ENCODE assay signal across 4 cellular contexts in the genomic region with DNA sequence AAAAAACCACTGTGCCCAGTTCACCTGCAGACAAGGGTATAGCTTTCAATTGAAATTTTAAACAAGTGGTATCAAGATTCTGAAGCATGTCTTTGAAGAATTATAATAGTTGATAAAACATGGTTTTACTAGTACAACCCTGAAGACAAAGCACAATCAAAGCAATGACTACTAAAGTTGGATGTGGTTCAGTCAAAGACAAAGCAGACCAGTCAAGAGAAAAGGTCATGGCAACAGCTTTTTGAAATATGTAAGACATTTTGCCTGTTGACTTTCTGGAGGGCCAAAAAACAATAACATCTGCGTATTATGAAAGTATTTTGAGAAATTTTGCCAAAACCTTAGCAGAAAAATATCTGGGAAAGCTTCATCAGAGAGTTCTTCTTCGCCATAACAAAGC.
"Had no signal": no experiment of that assay in that cellular context is flagged by ENCODE, and none has a peak within 500 bp of the region (broad histone marks: within the 10 kb centered on the region; RNA-seq: fewer than 3 reads in every experiment).

No MANE protein-coding gene starts in this region.

- H3K4me3 Mint-ChIP-seq: GM23338, H9 had no signal

- H3K27ac Mint-ChIP-seq: GM23338, H9 had no signal

- H3K4me1 Mint-ChIP-seq: GM23338, H9 had no signal

- H2AFZ ChIP-seq: GM23338 had no signal

- H3K4me3 ChIP-seq: GM23338 had no signal

- DNase-seq: H9, HCEC 1CT, IMR-90 had no signal

- ATAC-seq: GM23338 had no signal

- H3K4me2 ChIP-seq: GM23338 had no signal
